In genomic region chr6:81772741-81773140, GRCh38 we compare ENCODE assay signal across 8 cellular contexts. TPM values are rescaled to one million over a fixed set of nuclear protein-coding genes. Genes with fewer than 3 reads are reported as not detected.
DNase-seq lines count a peak whose midpoint lies in the region; ATAC-seq and TF ChIP-seq lines count a peak whose summit lies in the region.

No MANE protein-coding gene starts in this region.

- H3K4me3 ChIP-seq in transverse colon (no peak overlapping the region), uterus (no peak overlapping the region)

- ATAC-seq in HG03064 (IDR thresholded peaks at IDR 0.05; ENCODE audit: low read depth, unreplicated experiment), result peak; percentile 98

- no peaks in the 10 kb centered on the region for H3K36me3 ChIP-seq in transverse colon
- H3K36me3 ChIP-seq in uterus, result no peaks in the 10 kb centered on the region

- intact Hi-C loops in transverse colon (cut with DNase I; ENCODE audit: low total_unique reads), result no loop called here
- intact Hi-C loops in uterus (cut with DNase I; ENCODE audit: low total_unique reads), result no loop called here

- in situ Hi-C loops in transverse colon (cut with MboI; ENCODE audit: low pct_ligation_motif_present in 1 of 4, low pct_unique_long_range_greater_than_20kb in 1 of 4, low sequenced_read_pairs in 3 of 4), result loop anchor here in 1 of 4 donors (25.0 kb wide), 2 partner anchors 1160 to 1635 kb away; no protein-coding TSS in a partner anchor

- WGBS in transverse colon (ENCODE audit: low coverage in 1 of 2), 2 donors, result 64 to 80% methylated on average over 2 of the region's 2 CpGs

- no peaks in the 10 kb centered on the region for H3K9me3 ChIP-seq in transverse colon
- no peaks in the 10 kb centered on the region for H3K9me3 ChIP-seq in uterus

- H3K27me3 ChIP-seq in transverse colon (no peaks in the 10 kb centered on the region), uterus (no peaks in the 10 kb centered on the region)

- peaks cover 0 to 10% (median 4%) of the 10 kb centered on the region in 4 donors for H3K4me1 ChIP-seq in transverse colon
- H3K4me1 ChIP-seq in uterus, result no peaks in the 10 kb centered on the region

- DNase-seq in activated CD4-positive, alpha-beta T cell treated with anti-CD3 and anti-CD28 coated beads for 48 hours, result peak; percentile 15
- no peak for DNase-seq in activated CD4-positive, alpha-beta T cell treated with anti-CD3 and anti-CD28 coated beads for 4 hours
- DNase-seq in SKM-1 treated with dmso at 0.1 percent for 144 hours (lab: John Stamatoyannopoulos, UW; ENCODE audit: unreplicated experiment), result peak; percentile 67
- DNase-seq in renal cortical epithelial cell (ENCODE audit: low read depth), result peak; percentile 80
- DNase-seq in transverse colon, result no peak
- DNase-seq in uterus, result no peak
- no peak for DNase-seq in stimulated activated naive CD4-positive, alpha-beta T cell (lab: John Stamatoyannopoulos, UW)

- H3K27ac ChIP-seq in transverse colon (no peak overlapping the region), uterus (no peak overlapping the region)

- no peak for TF ChIP-seq EP300 in transverse colon (IDR thresholded peaks at IDR 0.05; ENCODE audit: low read depth)

- TF ChIP-seq CTCF in transverse colon (IDR thresholded peaks at IDR 0.05) (no peak), uterus (IDR thresholded peaks at IDR 0.05) (no peak)

- TF ChIP-seq POLR2A in transverse colon (IDR thresholded peaks at IDR 0.05), result no peak
- no peak for TF ChIP-seq POLR2A in uterus (IDR thresholded peaks at IDR 0.05)

RNA-seq across cellular contexts. Expression of gene TENT5A, which starts 20.3 kb away (rescaled TPM):
- 2.6 and 7.3 TPM in 2 replicates for total RNA-seq in renal cortical epithelial cell
- 10 to 100 TPM in 3 of 4 donors, 1 to 10 TPM in 1; 5.6 to 42.1 (median 34.2) TPM for total RNA-seq in transverse colon
- 10 to 100 TPM in 3 of 4 donors, 1 to 10 TPM in 1; 7.9 to 74.9 (median 23.3) TPM for total RNA-seq in uterus

Comparison
In these comparisons a context has a peak if more than half of its experiments do, and no peak if none do; other contexts are left out.
1. DNase-seq: peak in activated CD4-positive, alpha-beta T cell treated with anti-CD3 and anti-CD28 coated beads for 48 hours (single experiment), SKM-1 treated with dmso at 0.1 percent for 144 hours (single experiment) and renal cortical epithelial cell (single experiment); none in activated CD4-positive, alpha-beta T cell treated with anti-CD3 and anti-CD28 coated beads for 4 hours (0 of 2), transverse colon (single experiment), uterus (0 of 2) and stimulated activated naive CD4-positive, alpha-beta T cell (0 of 6).